In the genomic region with DNA sequence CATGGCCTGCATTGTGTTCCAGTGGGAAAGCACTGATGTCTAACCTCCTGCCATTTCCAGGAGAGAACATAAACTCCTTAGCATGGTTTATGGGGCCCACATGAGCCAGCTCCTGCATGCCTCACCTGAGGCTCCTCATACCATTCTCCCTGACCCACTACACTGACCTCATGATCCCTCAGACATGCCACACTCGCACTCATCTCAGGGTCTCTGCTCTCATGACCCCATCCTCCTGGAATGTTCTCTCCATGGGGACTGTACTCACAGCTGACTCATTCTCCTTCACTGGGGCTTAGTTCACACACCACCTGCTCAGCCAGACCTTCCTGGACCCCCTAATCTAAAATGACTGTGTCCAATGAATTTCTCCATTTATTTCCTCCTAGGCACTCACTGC, we compare ENCODE assay signal across 21 cellular contexts. TPM values are rescaled to one million over a fixed set of nuclear protein-coding genes. Genes with fewer than 3 reads are reported as not detected.
DNase-seq lines count a peak whose midpoint lies in the region; ATAC-seq, FAIRE-seq and TF ChIP-seq lines count a peak whose summit lies in the region.
"Had no signal": no experiment of that assay in that cellular context is flagged by ENCODE, and none has a peak within 500 bp of the region (broad histone marks: within the 10 kb centered on the region; RNA-seq: fewer than 3 reads in every experiment).

No MANE protein-coding gene starts in this region.

- dilution Hi-C loops in keratinocyte (cut with MboI; ENCODE audit: extremely low pct_ligation_motif_present, low sequenced_read_pairs), result no loop called here

- H3K4me1 ChIP-seq in A549, result peaks cover 41% of the 10 kb centered on the region
- peaks cover 13% of the 10 kb centered on the region for H3K4me1 ChIP-seq in keratinocyte (ENCODE audit: control insufficient read depth, extremely low read depth, insufficient read depth, low read length)

- no peak overlapping the region for H3K9ac ChIP-seq in keratinocyte (ENCODE audit: control insufficient read depth, extremely low read depth, insufficient read depth, low read length)

- H3K9me3 Mint-ChIP-seq in WTC11, result peaks cover 6% of the 10 kb centered on the region
- no peaks in the 10 kb centered on the region for H3K9me3 Mint-ChIP-seq in stimulated activated effector memory CD8-positive, alpha-beta T cell treated with anti-CD3 and anti-CD28 coated beads, Interleukin-12 subunit alpha, Interleukin-12 subunit beta, amount 100 ng/mL, for 72 hours
- H3K9me3 Mint-ChIP-seq: activated CD4-positive, alpha-beta T cell treated with anti-CD3 and anti-CD28 coated beads, Interleukin-2, amount 10 ng/mL, durations not matched to agents 24 days and 14 days; activated naive CD8-positive, alpha-beta T cell treated with anti-CD3 and anti-CD28 coated beads for 36 hours; CD8-positive, alpha-beta memory T cell; natural killer cell treated with Interleukin-12 subunit alpha and Interleukin-12 subunit beta and Interleukin-15 and Interleukin-18, amount 100 ng/mL, for 72 hours had no signal

- H3K9me3 ChIP-seq in A549 (no peaks in the 10 kb centered on the region), keratinocyte (ENCODE audit: control insufficient read depth, low read depth, low read length) (no peaks in the 10 kb centered on the region), T-helper 17 cell (ENCODE audit: control insufficient read depth, low read length, poor library complexity, severe bottlenecking) (no peaks in the 10 kb centered on the region)
- H3K9me3 ChIP-seq: thoracic aorta had no signal

- peak in 1 of 2 experiments; percentile 48 for DNase-seq in A549 (ENCODE audit: low read depth in 1 of 2, low spot score in 1 of 2)
- DNase-seq in HT1080 (ENCODE audit: low read depth), result peak; percentile 78
- DNase-seq in WTC11 (ENCODE audit: low spot score), result no peak
- DNase-seq in keratinocyte (ENCODE audit: low read depth, low spot score), result no peak
- DNase-seq in HuH-7.5 (ENCODE audit: low spot score), result no peak
- no peak for DNase-seq in HuH-7 (ENCODE audit: low spot score)
- no peak for DNase-seq in T-helper 17 cell
- no peak for DNase-seq in stimulated activated effector memory CD8-positive, alpha-beta T cell treated with anti-CD3 and anti-CD28 coated beads, Interleukin-12 subunit alpha, Interleukin-12 subunit beta, amount 100 ng/mL, for 72 hours (ENCODE audit: low spot score in 2 of 2)
- DNase-seq: activated CD4-positive, alpha-beta T cell treated with anti-CD3 and anti-CD28 coated beads, Interleukin-2, amount 10 ng/mL, durations not matched to agents 24 days and 14 days; activated naive CD8-positive, alpha-beta T cell treated with anti-CD3 and anti-CD28 coated beads for 36 hours; activated T-cell treated with anti-CD3 and anti-CD28 coated beads for 4 hours; CD8-positive, alpha-beta memory T cell; cerebellar nuclear complex; hippocampal formation; NCI-H2107; NCI-H748 treated with DMSO at 0.1 percent for 48 hours; Right ventricle myocardium superior; stimulated activated CD4-positive, alpha-beta T cell treated with anti-CD3 and anti-CD28 coated beads, Interleukin-1b, Interleukin-23, amount 100 ng/mL, for 48 hours had no signal

- H3K27ac ChIP-seq in A549 (peak overlapping the region; percentile 24 to 44; a peak in 2 of 6 replicates), keratinocyte (ENCODE audit: control insufficient read depth, insufficient read depth, low read length) (no peak overlapping the region)
- H3K27ac ChIP-seq: thoracic aorta had no signal

- CTCF ChIA-PET in A549 (lab: Yijun Ruan, JAX), result interaction anchor here (0.7 to 12.1 kb wide), 4 partner anchors 14 to 127 kb away, joined by 3 to 121 read pairs (median 4); no protein-coding TSS in a partner anchor
- CTCF ChIA-PET in WTC11 (lab: Charles Lee), result no interaction called here

- ATAC-seq in A549 (no peak), WTC11 (no peak), T-helper 17 cell (no peak)
- ATAC-seq in stimulated activated effector memory CD8-positive, alpha-beta T cell treated with anti-CD3 and anti-CD28 coated beads, Interleukin-12 subunit alpha, Interleukin-12 subunit beta, amount 100 ng/mL, for 72 hours, result no peak
- ATAC-seq: natural killer cell treated with Interleukin-12 subunit alpha and Interleukin-12 subunit beta and Interleukin-15 and Interleukin-18, amount 100 ng/mL, for 72 hours had no signal

- no peak overlapping the region for H3K4me3 ChIP-seq in A549
- H3K4me3 ChIP-seq in keratinocyte (ENCODE audit: control insufficient read depth in 2 of 3, extremely low read depth in 1 of 3, insufficient read depth in 2 of 3, low read depth in 1 of 3, low read length in 3 of 3), result no peak overlapping the region
- H3K4me3 ChIP-seq: thoracic aorta had no signal

- H3K36me3 Mint-ChIP-seq in WTC11 (peaks cover 5% of the 10 kb centered on the region), T-helper 17 cell (ENCODE audit: low read depth) (no peaks in the 10 kb centered on the region)
- H3K36me3 Mint-ChIP-seq in stimulated activated effector memory CD8-positive, alpha-beta T cell treated with anti-CD3 and anti-CD28 coated beads, Interleukin-12 subunit alpha, Interleukin-12 subunit beta, amount 100 ng/mL, for 72 hours, result no peaks in the 10 kb centered on the region
- H3K36me3 Mint-ChIP-seq: activated naive CD8-positive, alpha-beta T cell treated with anti-CD3 and anti-CD28 coated beads for 36 hours; CD8-positive, alpha-beta memory T cell; natural killer cell treated with Interleukin-12 subunit alpha and Interleukin-12 subunit beta and Interleukin-15 and Interleukin-18, amount 100 ng/mL, for 72 hours had no signal

- no peaks in the 10 kb centered on the region for H3K27me3 ChIP-seq in keratinocyte (ENCODE audit: control insufficient read depth, extremely low read depth, insufficient read depth, low read length)

- peaks cover 65% of the 10 kb centered on the region for H3K4me1 Mint-ChIP-seq in WTC11
- peaks cover 6% of the 10 kb centered on the region for H3K4me1 Mint-ChIP-seq in T-helper 17 cell
- H3K4me1 Mint-ChIP-seq in stimulated activated effector memory CD8-positive, alpha-beta T cell treated with anti-CD3 and anti-CD28 coated beads, Interleukin-12 subunit alpha, Interleukin-12 subunit beta, amount 100 ng/mL, for 72 hours, result peaks cover 10% of the 10 kb centered on the region

- no peak for TF ChIP-seq CTCF in A549 (IDR thresholded peaks at IDR 0.05)
- TF ChIP-seq CTCF in WTC11 (IDR thresholded peaks at IDR 0.05), result no peak
- TF ChIP-seq CTCF in keratinocyte (optimal IDR thresholded peaks at IDR 0.05 in 1 of 3, IDR thresholded peaks at IDR 0.05 in 1 of 3, conservative IDR thresholded peaks at IDR 0.05 in 1 of 3; ENCODE audit: extremely low read depth in 1 of 3, insufficient read depth in 2 of 3, low read length in 3 of 3), result no peak

- H3K4me3 Mint-ChIP-seq in WTC11 (no peak overlapping the region), T-helper 17 cell (no peak overlapping the region)
- no peak overlapping the region for H3K4me3 Mint-ChIP-seq in stimulated activated effector memory CD8-positive, alpha-beta T cell treated with anti-CD3 and anti-CD28 coated beads, Interleukin-12 subunit alpha, Interleukin-12 subunit beta, amount 100 ng/mL, for 72 hours
- H3K4me3 Mint-ChIP-seq: activated CD4-positive, alpha-beta T cell treated with anti-CD3 and anti-CD28 coated beads, Interleukin-2, amount 10 ng/mL, durations not matched to agents 24 days and 14 days; activated naive CD8-positive, alpha-beta T cell treated with anti-CD3 and anti-CD28 coated beads for 36 hours; CD8-positive, alpha-beta memory T cell; natural killer cell treated with Interleukin-12 subunit alpha and Interleukin-12 subunit beta and Interleukin-15 and Interleukin-18, amount 100 ng/mL, for 72 hours had no signal

- H3K27ac Mint-ChIP-seq in WTC11 (peak overlapping the region; percentile 58), T-helper 17 cell (no peak overlapping the region)
- no peak overlapping the region for H3K27ac Mint-ChIP-seq in stimulated activated effector memory CD8-positive, alpha-beta T cell treated with anti-CD3 and anti-CD28 coated beads, Interleukin-12 subunit alpha, Interleukin-12 subunit beta, amount 100 ng/mL, for 72 hours
- H3K27ac Mint-ChIP-seq: activated CD4-positive, alpha-beta T cell treated with anti-CD3 and anti-CD28 coated beads, Interleukin-2, amount 10 ng/mL, durations not matched to agents 24 days and 14 days; activated naive CD8-positive, alpha-beta T cell treated with anti-CD3 and anti-CD28 coated beads for 36 hours; CD8-positive, alpha-beta memory T cell; natural killer cell treated with Interleukin-12 subunit alpha and Interleukin-12 subunit beta and Interleukin-15 and Interleukin-18, amount 100 ng/mL, for 72 hours had no signal

- POLR2A ChIA-PET in A549 (lab: Yijun Ruan, JAX) (interaction anchor here (11.5 kb wide), 1 partner anchor 54 kb away, joined by 194 read pairs; no protein-coding TSS in a partner anchor), WTC11 (lab: Charles Lee) (no interaction called here)

- no peaks in the 10 kb centered on the region for H3K36me3 ChIP-seq in keratinocyte (ENCODE audit: control insufficient read depth in 2 of 2, extremely low read depth in 1 of 2, insufficient read depth in 2 of 2, low read length in 2 of 2)
- H3K36me3 ChIP-seq: thoracic aorta had no signal

- H3K9me1 ChIP-seq in keratinocyte (ENCODE audit: control insufficient read depth, extremely low read depth, insufficient read depth, low read length), result no peaks in the 10 kb centered on the region

- no peak for TF ChIP-seq POLR2A in A549 (IDR thresholded peaks at IDR 0.05; ENCODE audit: low read length)

- no peak for FAIRE-seq in A549 (lab: Jason Lieb, UNC)
- peak; percentile 32 for FAIRE-seq in keratinocyte (lab: Jason Lieb, UNC)
- FAIRE-seq: endometrium had no signal

- no peaks in the 10 kb centered on the region; the same call in 1 of the 2 replicates for H3K27me3 Mint-ChIP-seq in WTC11 (ENCODE audit: low read depth)
- H3K27me3 Mint-ChIP-seq in T-helper 17 cell, result peaks cover 22% of the 10 kb centered on the region

- TF ChIP-seq RAD21 in A549 (conservative IDR thresholded peaks at IDR 0.05 in 1 of 2, IDR thresholded peaks at IDR 0.05 in 1 of 2), result no peak

- no peaks in the 10 kb centered on the region for H3K79me2 ChIP-seq in keratinocyte (ENCODE audit: control insufficient read depth, insufficient read depth, low read length)

- no peak overlapping the region for H3K4me2 ChIP-seq in A549
- no peak overlapping the region for H3K4me2 ChIP-seq in keratinocyte (ENCODE audit: control insufficient read depth, extremely low read depth, insufficient read depth, low read depth, low read length)

- H2AFZ ChIP-seq in keratinocyte (ENCODE audit: control insufficient read depth, low read length), result no peak overlapping the region

- H4K20me1 ChIP-seq in keratinocyte (ENCODE audit: control insufficient read depth, extremely low read depth, insufficient read depth, low read length), result no peaks in the 10 kb centered on the region

- 21% methylated on average over 1 of the region's 1 CpG for whole genome bisulfite sequencing in A549 (ENCODE audit: missing lambda C conversion rate)

- TF ChIP-seq EP300 in A549 (IDR thresholded peaks at IDR 0.05), result no peak

RNA-seq across cellular contexts. Expression of gene LMCD1, which starts 4.0 kb away (rescaled TPM):
- 85.4 and 86.1 TPM in 2 replicates for polyA plus RNA-seq in A549 (2011; rRNA removed)
- polyA plus RNA-seq in A549 (2012; cell fraction: cytosol; rRNA removed), result 107 and 123 TPM in 2 replicates
- 121 and 126 TPM in 2 replicates for polyA plus RNA-seq in A549 (2012; cell fraction: nucleus; rRNA removed)
- polyA plus RNA-seq in A549 (2017; fragmentation: RNase III; extraction: RNeasy Plus Mini Kit Qiagen cat#74134 plus additional on column Dnase treatment), result 64.3 to 73.2 TPM (median 67.7 TPM) in 3 replicates
- 51.7 and 55.9 TPM in 2 replicates for polyA minus RNA-seq in A549 (2011; rRNA and poly(A)+ RNA removed)
- total RNA-seq in HT1080 (2014; rRNA removed; shearing (Covaris generic)), result 1.3 and 6.8 TPM in 2 replicates
- 8.8 and 11.1 TPM in 2 replicates for polyA plus RNA-seq in HT1080 (2015; cell fraction: cytosol; rRNA removed)
- 8.6 and 9.6 TPM in 2 replicates for polyA plus RNA-seq in HT1080 (2015; cell fraction: nucleus; rRNA removed)
- 10.6 to 12.5 TPM (median 10.9 TPM) in 3 replicates for total RNA-seq in WTC11 (2021)
- 3.7 to 7.1 TPM (median 4.4 TPM) in 3 replicates for polyA plus RNA-seq in keratinocyte
- 0.46 TPM for polyA plus RNA-seq in keratinocyte (2011; ENCODE audit: low read depth)
- polyA plus RNA-seq in keratinocyte (2011; cell fraction: cytosol; rRNA removed), result 4.8 and 7.3 TPM in 2 replicates
- polyA plus RNA-seq in keratinocyte (2011; cell fraction: nucleus; rRNA removed), result 6.9 and 7.9 TPM in 2 replicates
- polyA plus RNA-seq in keratinocyte (2012; ENCODE audit: low replicate concordance), result 0.23 and 5.7 TPM in 2 replicates
- polyA minus RNA-seq in keratinocyte, result 2.7 to 8.0 TPM (median 2.9 TPM) in 3 replicates
- polyA minus RNA-seq in keratinocyte (2011; cell fraction: cytosol; rRNA and poly(A)+ RNA removed), result not detected
- 2.3 and 2.9 TPM in 2 replicates for polyA minus RNA-seq in keratinocyte (2011; cell fraction: nucleus; rRNA and poly(A)+ RNA removed)
- total RNA-seq in T-helper 17 cell, result under 1 TPM; 0.85 to 0.89 TPM
